In genomic region chr2:42124051-42124813, GRCh38 we compare ENCODE assay signal across 8 cellular contexts. TPM values are rescaled to one million over a fixed set of nuclear protein-coding genes. Genes with fewer than 3 reads are reported as not detected.
DNase-seq lines count a peak whose midpoint lies in the region; ATAC-seq and TF ChIP-seq lines count a peak whose summit lies in the region.

No MANE protein-coding gene starts in this region.

- TF ChIP-seq CTCF in OCI-LY3 (IDR thresholded peaks at IDR 0.05; ENCODE audit: low read depth, low read length) (no peak), progenitor cell of endocrine pancreas (IDR thresholded peaks at IDR 0.05; ENCODE audit: unreplicated experiment) (no peak)

- H3K79me2 ChIP-seq in OCI-LY3 (ENCODE audit: low read length) = no peaks in the 10 kb centered on the region

- H3K4me3 Mint-ChIP-seq in naive thymus-derived CD8-positive, alpha-beta T cell = peak overlapping the region; percentile 12 to 78 (median 53)
- H3K4me3 Mint-ChIP-seq in progenitor cell of endocrine pancreas (ENCODE audit: low read depth) = no peak overlapping the region

- POLR2A ChIA-PET in naive thymus-derived CD8-positive, alpha-beta T cell (lab: Charles Lee) = interaction anchor here (0.9 to 8.3 kb wide), 9 partner anchors 8 to 47 kb away, joined by 3 to 149 read pairs (median 6); no protein-coding TSS in a partner anchor

- no peak overlapping the region for H2AFZ ChIP-seq in OCI-LY3 (ENCODE audit: low read depth, low read length)

- no peak overlapping the region for H3K9ac ChIP-seq in OCI-LY3 (ENCODE audit: low read length)

- no peaks in the 10 kb centered on the region for H3K27me3 Mint-ChIP-seq in naive thymus-derived CD8-positive, alpha-beta T cell
- peaks cover 8% of the 10 kb centered on the region for H3K27me3 Mint-ChIP-seq in progenitor cell of endocrine pancreas

- H3K27ac Mint-ChIP-seq in naive thymus-derived CD8-positive, alpha-beta T cell = peak overlapping the region; percentile 14 to 97 (median 80)
- no peak overlapping the region for H3K27ac Mint-ChIP-seq in progenitor cell of endocrine pancreas

- peaks cover 64% of the 10 kb centered on the region for H3K4me1 ChIP-seq in OCI-LY3 (ENCODE audit: low read length)

- ATAC-seq in GM18868 (IDR thresholded peaks at IDR 0.05; ENCODE audit: unreplicated experiment) (peak; percentile 61), HG02642 (IDR thresholded peaks at IDR 0.05; ENCODE audit: poor library complexity, unreplicated experiment) (peak; percentile 49)
- ATAC-seq in naive thymus-derived CD8-positive, alpha-beta T cell = peak; percentile 29 to 80

- H3K4me1 Mint-ChIP-seq in naive thymus-derived CD8-positive, alpha-beta T cell = peaks cover 32 to 79% (median 60%) of the 10 kb centered on the region in 4 donors
- peaks cover 15% of the 10 kb centered on the region for H3K4me1 Mint-ChIP-seq in progenitor cell of endocrine pancreas (ENCODE audit: low read depth)

- peaks cover 30% of the 10 kb centered on the region for H3K27me3 ChIP-seq in OCI-LY3 (ENCODE audit: low read depth, low read length)

- no peaks in the 10 kb centered on the region for H3K36me3 ChIP-seq in OCI-LY3 (replicated peaks; ENCODE audit: low read depth, low read length)

- H3K9me3 ChIP-seq in OCI-LY3 (ENCODE audit: insufficient read depth, low read length) = no peaks in the 10 kb centered on the region

- H4K20me1 ChIP-seq in OCI-LY3 (ENCODE audit: insufficient read depth, low read length) = no peaks in the 10 kb centered on the region

- peak overlapping the region; percentile 31 for H3K4me3 ChIP-seq in OCI-LY3 (ENCODE audit: low read length)

- H3K36me3 Mint-ChIP-seq in naive thymus-derived CD8-positive, alpha-beta T cell = no peaks in the 10 kb centered on the region
- no peaks in the 10 kb centered on the region for H3K36me3 Mint-ChIP-seq in progenitor cell of endocrine pancreas (ENCODE audit: insufficient read depth)

- H3K4me2 ChIP-seq in OCI-LY3 (ENCODE audit: low read length) = peak overlapping the region; percentile 54

- H3K27ac ChIP-seq in OCI-LY3 (ENCODE audit: low read length) = no peak overlapping the region

- peak in 4 of 10 donors; percentile 54 to 79 (median 68) for DNase-seq in naive thymus-derived CD8-positive, alpha-beta T cell
- DNase-seq in NCI-H2081 treated with DMSO at 0.1 percent for 48 hours (lab: John Stamatoyannopoulos, UW) = no peak
- no peak for DNase-seq in progenitor cell of endocrine pancreas (ENCODE audit: low spot score, unreplicated experiment)
- DNase-seq in NCI-H345 (lab: John Stamatoyannopoulos, UW) = no peak
- DNase-seq in T-helper 9 cell = no peak

- peaks cover 0 to 4% (median 0%) of the 10 kb centered on the region in 9 donors for H3K9me3 Mint-ChIP-seq in naive thymus-derived CD8-positive, alpha-beta T cell
- H3K9me3 Mint-ChIP-seq in progenitor cell of endocrine pancreas (ENCODE audit: low read depth) = peaks cover 3% of the 10 kb centered on the region

RNA-seq across cellular contexts. Expression of gene EML4, which starts 44.9 kb away (rescaled TPM):
- 100 to 1,000 TPM; 108 to 111 TPM for total RNA-seq in naive thymus-derived CD8-positive, alpha-beta T cell
- 10 to 100 TPM; 37.8 to 48.1 (median 44.7) TPM for polyA plus RNA-seq in naive thymus-derived CD8-positive, alpha-beta T cell
- total RNA-seq in progenitor cell of endocrine pancreas = 75.7 and 79.1 TPM in 2 replicates
